Comparison of ENCODE assay signal across 10 cellular contexts in the genomic region with DNA sequence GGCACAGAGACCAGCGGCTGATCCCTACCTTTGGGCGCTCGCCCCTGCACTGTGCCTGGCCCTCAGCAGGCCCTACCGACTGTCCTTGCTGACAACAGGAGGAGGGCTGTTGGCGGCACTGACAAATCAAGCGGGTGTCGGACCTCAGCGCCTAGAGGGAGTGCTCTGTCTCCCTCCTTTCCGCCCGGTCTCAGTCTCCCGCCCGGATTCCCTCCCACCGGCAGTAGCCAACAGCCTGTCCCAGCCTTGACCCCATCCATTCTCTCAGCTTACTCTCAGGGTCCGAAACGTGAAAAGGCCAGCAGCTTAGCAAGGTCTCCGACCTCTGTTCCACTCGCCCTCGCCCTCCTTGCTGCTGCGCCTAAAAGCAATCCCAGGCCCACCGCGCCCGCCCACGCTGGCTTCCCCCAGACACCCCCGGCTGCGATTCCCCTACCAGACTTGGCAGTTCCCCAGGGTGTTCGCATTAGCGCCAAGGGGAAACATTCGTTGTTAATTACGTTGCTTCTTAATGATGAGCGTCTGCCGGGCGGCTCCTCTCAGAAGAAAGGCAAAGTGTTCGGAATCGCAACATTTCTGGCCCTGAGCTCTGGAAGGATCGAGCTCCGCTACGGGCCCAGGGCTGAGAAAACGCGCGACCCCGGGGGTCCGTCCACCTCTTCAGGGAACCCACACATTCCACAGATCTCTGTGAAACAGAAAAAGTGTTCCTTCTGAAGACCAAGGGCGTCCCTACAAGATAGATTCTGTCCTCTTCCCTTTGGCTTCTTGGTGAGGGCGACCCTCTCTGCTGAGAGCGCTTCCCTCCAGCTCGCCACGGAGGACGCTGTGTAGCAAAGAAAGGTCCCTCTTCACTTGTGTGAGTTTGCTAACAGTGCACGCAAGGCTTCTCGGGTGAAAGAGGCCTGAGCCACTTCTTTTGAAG.
DNase-seq lines count a peak whose midpoint lies in the region; ATAC-seq and TF ChIP-seq lines count a peak whose summit lies in the region.
"Had no signal": no experiment of that assay in that cellular context is flagged by ENCODE, and none has a peak within 500 bp of the region (broad histone marks: within the 10 kb centered on the region; RNA-seq: fewer than 3 reads in every experiment).

No MANE protein-coding gene starts in this region.

- CTCF ChIA-PET in PC-9 (lab: Charles Lee): interaction anchor here (0.6 kb wide), 2 partner anchors 298 to 1099 kb away, joined by 3 read pairs; no protein-coding TSS in a partner anchor

- peak overlapping the region; percentile 74 for H3K27ac ChIP-seq in ectodermal cell (ENCODE audit: insufficient read depth, low read depth, low read length, poor library complexity, severe bottlenecking)
- H3K27ac ChIP-seq in smooth muscle cell (ENCODE audit: low read depth): peak overlapping the region; percentile 95
- no peak overlapping the region for H3K27ac ChIP-seq in PC-9

- H3K4me1 ChIP-seq in ectodermal cell (ENCODE audit: control insufficient read depth, insufficient read depth, low read length): peaks cover 26% of the 10 kb centered on the region
- H3K4me1 ChIP-seq in smooth muscle cell (ENCODE audit: low read depth): peaks cover 27% of the 10 kb centered on the region
- H3K4me1 ChIP-seq in BE2C: peaks cover 8% of the 10 kb centered on the region
- peaks cover 19% of the 10 kb centered on the region for H3K4me1 ChIP-seq in PC-9 (replicated peaks; ENCODE audit: insufficient read depth)

- H3K9me2 ChIP-seq in PC-9 (ENCODE audit: insufficient read depth): no peaks in the 10 kb centered on the region

- peaks cover 1% of the 10 kb centered on the region; the same call in 1 of the 2 replicates for H3K27me3 ChIP-seq in H7 (ENCODE audit: control insufficient read depth, insufficient read depth, low read length)
- H3K27me3 ChIP-seq in ectodermal cell (ENCODE audit: control insufficient read depth, insufficient read depth, low read length, poor library complexity, severe bottlenecking): peaks cover 15% of the 10 kb centered on the region
- no peaks in the 10 kb centered on the region for H3K27me3 ChIP-seq in smooth muscle cell (ENCODE audit: low read depth)
- no peaks in the 10 kb centered on the region for H3K27me3 ChIP-seq in BE2C
- H3K27me3 ChIP-seq in PC-9 (ENCODE audit: insufficient read depth, low read depth): no peaks in the 10 kb centered on the region

- POLR2A ChIA-PET in PC-9 (lab: Charles Lee; ENCODE audit: unreplicated experiment): interaction anchor here (0.6 to 0.7 kb wide), 2 partner anchors 8 to 44 kb away, joined by 3 read pairs; no protein-coding TSS in a partner anchor

- no peaks in the 10 kb centered on the region for H3K9me3 ChIP-seq in ectodermal cell (ENCODE audit: control insufficient read depth, low read length)
- H3K9me3 ChIP-seq in smooth muscle cell (replicated peaks; ENCODE audit: low read depth): no peaks in the 10 kb centered on the region
- H3K9me3 ChIP-seq in BE2C: no peaks in the 10 kb centered on the region; the same call in 1 of the 2 replicates
- no peaks in the 10 kb centered on the region for H3K9me3 ChIP-seq in PC-9 (ENCODE audit: insufficient read depth, low read depth)

- H3K9ac ChIP-seq in smooth muscle cell (ENCODE audit: low read depth): peak overlapping the region; percentile 89

- DNase-seq in H7: peak; percentile 64
- DNase-seq in islet precursor cell: peak; percentile 92
- peak; percentile 35 for DNase-seq in smooth muscle cell (lab: John Stamatoyannopoulos, UW; ENCODE audit: unreplicated experiment)
- no peak for DNase-seq in BE2C
- no peak for DNase-seq in activated CD4-positive, alpha-beta T cell treated with anti-CD3 and anti-CD28 coated beads for 48 hours
- no peak for DNase-seq in PC-9
- DNase-seq: CD8-positive, alpha-beta memory T cell; NCI-H1436 treated with DMSO at 0.1 percent for 48 hours had no signal

- no peaks in the 10 kb centered on the region for H3K36me3 ChIP-seq in H7 (replicated peaks; ENCODE audit: control insufficient read depth, insufficient read depth, low read length)
- H3K36me3 ChIP-seq in ectodermal cell (ENCODE audit: control insufficient read depth, insufficient read depth, low read length): no peaks in the 10 kb centered on the region
- no peaks in the 10 kb centered on the region for H3K36me3 ChIP-seq in smooth muscle cell (ENCODE audit: low read depth)
- H3K36me3 ChIP-seq in BE2C: no peaks in the 10 kb centered on the region
- no peaks in the 10 kb centered on the region for H3K36me3 ChIP-seq in PC-9 (ENCODE audit: low read depth)

- WGBS in ectodermal cell, 2 experiments: 41 to 51% methylated on average over 50 of the region's 50 CpGs
- 11% methylated on average over 49 of the region's 50 CpGs for WGBS in smooth muscle cell (ENCODE audit: low lambda C conversion rate)

- intact Hi-C loops in PC-9 (cut with micrococcal nuclease; ENCODE audit: unreplicated experiment): no loop called here

- H3K4me3 ChIP-seq in H7 (ENCODE audit: insufficient read depth, low read depth, low read length) (peak overlapping the region; percentile 34), ectodermal cell (ENCODE audit: insufficient read depth, low read depth, low read length) (peak overlapping the region; percentile 4), smooth muscle cell (peak overlapping the region; percentile 33), BE2C (ENCODE audit: low read depth, low read length) (no peak overlapping the region), PC-9 (no peak overlapping the region)

- H3F3A ChIP-seq in smooth muscle cell (ENCODE audit: low read depth) (peaks cover 28% of the 10 kb centered on the region), PC-9 (ENCODE audit: insufficient read depth, low read depth) (peaks cover 6% of the 10 kb centered on the region; the same call in 1 of the 2 replicates)

- no TSS peak for BruUV-seq in PC-9 (replicated peaks; lab: Mats Ljungman, UMichigan)

- no peak for TF ChIP-seq CTCF in smooth muscle cell (IDR thresholded peaks at IDR 0.05; ENCODE audit: borderline replicate concordance, insufficient read depth, poor library complexity, severe bottlenecking)
- TF ChIP-seq CTCF in BE2C (IDR thresholded peaks at IDR 0.05; ENCODE audit: low read depth, low read length): no peak
- TF ChIP-seq CTCF in PC-9 (conservative IDR thresholded peaks at IDR 0.05): no peak

- no peaks in the 10 kb centered on the region for H3K79me2 ChIP-seq in smooth muscle cell (ENCODE audit: low read depth)
- no peaks in the 10 kb centered on the region for H3K79me2 ChIP-seq in PC-9 (ENCODE audit: low read depth)

- no peak for ATAC-seq in HG03378 (IDR thresholded peaks at IDR 0.05; ENCODE audit: unreplicated experiment)

- H3K4me2 ChIP-seq in smooth muscle cell (peak overlapping the region; percentile 79), PC-9 (no peak overlapping the region)

- peak overlapping the region; percentile 64 for H2AFZ ChIP-seq in smooth muscle cell (ENCODE audit: low read depth)
- H2AFZ ChIP-seq in PC-9: no peak overlapping the region

- H4K20me1 ChIP-seq in smooth muscle cell (ENCODE audit: low read depth) (no peaks in the 10 kb centered on the region), PC-9 (ENCODE audit: insufficient read depth) (no peaks in the 10 kb centered on the region)

Comparison
In these comparisons a context has a peak if more than half of its experiments do, and no peak if none do; other contexts are left out.
1. DNase-seq: peak in H7 (single experiment), islet precursor cell (single experiment) and smooth muscle cell (single experiment); none in BE2C (single experiment), activated CD4-positive, alpha-beta T cell treated with anti-CD3 and anti-CD28 coated beads for 48 hours (single experiment) and PC-9 (0 of 2).
2. H3K4me3 ChIP-seq: peak in H7 (single experiment), ectodermal cell (single experiment) and smooth muscle cell (single experiment); none in BE2C (single experiment) and PC-9 (single experiment).